9 cellular contexts compared by ENCODE assay signal in genomic region chr10:6052247-6053221, GRCh38. TPM values are rescaled to one million over a fixed set of nuclear protein-coding genes. Genes with fewer than 3 reads are reported as not detected.
DNase-seq lines count a peak whose midpoint lies in the region; ATAC-seq and TF ChIP-seq lines count a peak whose summit lies in the region.
"Had no signal": no experiment of that assay in that cellular context is flagged by ENCODE, and none has a peak within 500 bp of the region (broad histone marks: within the 10 kb centered on the region; RNA-seq: fewer than 3 reads in every experiment).

No MANE protein-coding gene starts in this region.

- intact Hi-C loops in PC-3 (cut with micrococcal nuclease), result loop anchor here (5.0 kb wide), 1 partner anchor 40 kb away; no protein-coding TSS in a partner anchor

- POLR2A ChIA-PET in PC-3 (lab: Charles Lee; ENCODE audit: unreplicated experiment), result no interaction called here

- no peak for TF ChIP-seq CTCF in PC-3 (conservative IDR thresholded peaks at IDR 0.05; ENCODE audit: low read depth, low read length)

- no peaks in the 10 kb centered on the region for H3K9me3 ChIP-seq in PC-3 (ENCODE audit: low read length)

- peaks cover 6% of the 10 kb centered on the region; the same call in 1 of the 2 replicates for H3K4me1 ChIP-seq in PC-3 (ENCODE audit: insufficient read depth, low read length)

- no peaks in the 10 kb centered on the region for H3F3A ChIP-seq in PC-3 (ENCODE audit: low read length, unreplicated experiment)

- H3K4me3 ChIP-seq in PC-3 (ENCODE audit: low read length), result no peak overlapping the region

- CTCF ChIA-PET in PC-3 (lab: Charles Lee), result no interaction called here

- peak; percentile 29 for ATAC-seq in GM19397 (IDR thresholded peaks at IDR 0.05; ENCODE audit: unreplicated experiment)
- peak; percentile 41 for ATAC-seq in PC-3
- ATAC-seq in HG03280 (IDR thresholded peaks at IDR 0.05; ENCODE audit: unreplicated experiment), result no peak

- no peaks in the 10 kb centered on the region for H3K9me2 ChIP-seq in PC-3 (replicated peaks; ENCODE audit: low read length)

- no peak overlapping the region for H2AFZ ChIP-seq in PC-3 (ENCODE audit: low read length)

- H3K9ac ChIP-seq in PC-3 (ENCODE audit: low read length), result no peak overlapping the region

- no TSS peak for BruUV-seq in PC-3 (replicated peaks; lab: Mats Ljungman, UMichigan)

- H3K36me3 ChIP-seq in PC-3 (ENCODE audit: low read depth, low read length), result no peaks in the 10 kb centered on the region

- no peak overlapping the region for H3K4me2 ChIP-seq in PC-3 (ENCODE audit: low read length)

- no peaks in the 10 kb centered on the region for H3K27me3 ChIP-seq in PC-3 (ENCODE audit: low read length)

- H3K79me2 ChIP-seq in PC-3 (ENCODE audit: low read length), result no peaks in the 10 kb centered on the region

- peak; percentile 20 for DNase-seq in PC-3
- peak; percentile 87 for DNase-seq in activated naive CD4-positive, alpha-beta T cell treated with Interleukin-2 at 50 U/mL for 16 hours
- DNase-seq in stimulated activated CD4-positive, alpha-beta T cell treated with anti-CD3 and anti-CD28 coated beads, Interleukin-12 subunit alpha, Interleukin-12 subunit beta, amount 100 ng/mL, for 4 hours, result peak; percentile 73
- DNase-seq in NCI-H1092 (lab: John Stamatoyannopoulos, UW), result no peak
- DNase-seq in NCI-H2029 treated with DMSO at 0.1 percent for 48 hours (lab: John Stamatoyannopoulos, UW), result no peak
- DNase-seq in NCI-H1694 (lab: John Stamatoyannopoulos, UW), result no peak

- no peaks in the 10 kb centered on the region for H4K20me1 ChIP-seq in PC-3 (ENCODE audit: low read length)

- H3K27ac ChIP-seq in PC-3 (ENCODE audit: low read length), result no peak overlapping the region

RNA-seq across cellular contexts. Expression of gene IL2RA, which starts 9.6 kb away (rescaled TPM):
- not detected in 2 replicates for total RNA-seq in PC-3 (2014; rRNA removed)
- total RNA-seq: epithelial cell of proximal tubule had no signal

RNA-seq across cellular contexts. Expression of gene RBM17, which starts 36.3 kb away (rescaled TPM):
- total RNA-seq in PC-3 (2014; rRNA removed), result 28.4 and 42.0 TPM in 2 replicates

Comparison
In these comparisons a context has a peak if more than half of its experiments do, and no peak if none do; other contexts are left out.
1. DNase-seq: peak in PC-3 (single experiment), activated naive CD4-positive, alpha-beta T cell treated with Interleukin-2 at 50 U/mL for 16 hours (single experiment) and stimulated activated CD4-positive, alpha-beta T cell treated with anti-CD3 and anti-CD28 coated beads, Interleukin-12 subunit alpha, Interleukin-12 subunit beta, amount 100 ng/mL, for 4 hours (single experiment); none in NCI-H1092 (single experiment), NCI-H2029 treated with DMSO at 0.1 percent for 48 hours (single experiment) and NCI-H1694 (single experiment).